1 cellular context compared by ENCODE assay signal in genomic region chr15:50117628-50118027, GRCh38.
TF ChIP-seq lines count a peak whose summit lies in the region.

No MANE protein-coding gene starts in this region.

TF ChIP-seq in K562, 482 proteins besides CTCF, POLR2A, EP300 and RAD21:
- TF ChIP-seq, protein P1, sequence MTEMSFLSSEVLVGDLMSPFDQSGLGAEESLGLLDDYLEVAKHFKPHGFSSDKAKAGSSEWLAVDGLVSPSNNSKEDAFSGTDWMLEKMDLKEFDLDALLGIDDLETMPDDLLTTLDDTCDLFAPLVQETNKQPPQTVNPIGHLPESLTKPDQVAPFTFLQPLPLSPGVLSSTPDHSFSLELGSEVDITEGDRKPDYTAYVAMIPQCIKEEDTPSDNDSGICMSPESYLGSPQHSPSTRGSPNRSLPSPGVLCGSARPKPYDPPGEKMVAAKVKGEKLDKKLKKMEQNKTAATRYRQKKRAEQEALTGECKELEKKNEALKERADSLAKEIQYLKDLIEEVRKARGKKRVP (CRISPR knock-in tag; IDR thresholded peaks at IDR 0.05): no peak
- peak; percentile 86 for TF ChIP-seq ZNF146 (CRISPR knock-in tag; IDR thresholded peaks at IDR 0.05; ENCODE audit: unreplicated experiment)
- peak; percentile 44 for TF ChIP-seq RBM25 (IDR thresholded peaks at IDR 0.05; ENCODE audit: low read depth, low read length, severe bottlenecking)
- no peak for TF ChIP-seq ZNF263 (CRISPR knock-in tag; IDR thresholded peaks at IDR 0.05; ENCODE audit: borderline replicate concordance)
- TF ChIP-seq ADNP (tag; IDR thresholded peaks at IDR 0.05): 0 out of 2 replicates have a peak, but pooled peaks have one; percentile 15
- no peak for TF ChIP-seq ZNF384 (IDR thresholded peaks at IDR 0.05; ENCODE audit: low read depth, low read length)
